In the genomic region with DNA sequence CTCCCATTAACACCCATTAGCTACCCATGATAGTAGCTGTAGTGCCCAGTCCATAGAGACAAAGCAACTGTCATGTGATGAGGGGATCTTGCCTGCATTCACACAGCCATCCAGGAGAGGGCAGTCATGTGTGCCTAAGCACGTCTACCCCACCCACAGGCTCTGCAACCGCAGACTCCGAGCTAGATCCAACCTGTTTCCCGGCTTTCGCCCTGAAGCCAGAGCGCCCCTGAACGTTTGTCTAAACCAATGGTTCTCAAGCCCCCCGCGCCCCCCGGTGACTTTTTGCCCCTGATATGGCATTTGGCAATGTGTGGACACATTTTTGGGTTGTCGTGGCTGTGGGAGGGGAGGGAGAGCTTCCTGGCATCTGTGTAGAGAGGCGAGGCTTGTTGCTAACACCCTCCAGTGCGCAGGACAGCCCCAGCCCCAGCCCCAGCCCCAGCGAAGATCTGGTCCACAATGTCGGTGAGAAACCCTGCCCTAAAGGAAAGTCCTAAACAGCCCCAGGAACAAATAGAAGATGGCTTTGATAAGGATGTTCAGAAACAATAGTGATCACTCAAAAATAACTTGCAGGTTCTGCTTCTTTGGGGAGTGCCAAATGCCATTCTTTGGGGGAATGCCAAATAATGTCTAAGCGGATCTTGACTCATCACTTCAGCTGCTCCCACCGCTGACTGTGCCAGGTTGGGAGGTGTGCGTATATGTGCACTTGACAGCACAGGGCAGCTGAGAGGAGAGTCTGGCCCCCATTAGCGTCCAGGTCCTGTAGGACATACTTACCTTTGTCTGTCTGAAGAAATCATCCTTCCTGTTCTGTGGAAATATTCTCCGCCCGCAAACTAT, we compare ENCODE assay signal across 7 cellular contexts. TPM values are rescaled to one million over a fixed set of nuclear protein-coding genes. Genes with fewer than 3 reads are reported as not detected.
A peak's percentile ranks its signal among the peaks of the same experiment; 100 is the strongest.
DNase-seq lines count a peak whose midpoint lies in the region; ATAC-seq and TF ChIP-seq lines count a peak whose summit lies in the region.

No MANE protein-coding gene starts in this region.

- H3K4me1 ChIP-seq in body of pancreas, result peaks cover 18% of the 10 kb centered on the region
- H3K4me1 ChIP-seq in iPS DF 6.9 (ENCODE audit: control insufficient read depth, insufficient read depth, low read length), result no peaks in the 10 kb centered on the region

- no peak for TF ChIP-seq POLR2A in body of pancreas (IDR thresholded peaks at IDR 0.05)

- WGBS in body of pancreas, 2 donors, result 16 to 19% methylated on average over 20 to 21 of the region's 21 CpGs
- WGBS in iPS DF 6.9 (ENCODE audit: insufficient coverage, insufficient read length), result no CpG with 5 or more reads among the region's 21 CpGs

- peak; percentile 68 to 98 (median 96) for TF ChIP-seq CTCF in body of pancreas (IDR thresholded peaks at IDR 0.05)

- DNase-seq in NCI-H1694 (lab: John Stamatoyannopoulos, UW), result peak; percentile 94
- DNase-seq in T-helper 9 cell, result peak; percentile 48
- peak; percentile 87 to 92 (median 90) for DNase-seq in body of pancreas
- peak; percentile 96 for DNase-seq in iPS DF 6.9 (ENCODE audit: low read depth, low spot score)
- peak; percentile 93 for DNase-seq in sciatic nerve (ENCODE audit: low spot score)

- ATAC-seq in GM18499 (IDR thresholded peaks at IDR 0.05; ENCODE audit: insufficient read depth, unreplicated experiment), result peak; percentile 99
- peak; percentile 100 for ATAC-seq in HG02938 (IDR thresholded peaks at IDR 0.05; ENCODE audit: unreplicated experiment)
- peak; percentile 98 for ATAC-seq in body of pancreas
- peak; percentile 98 for ATAC-seq in sciatic nerve

- H3K36me3 ChIP-seq in body of pancreas (replicated peaks in 1 of 2; ENCODE audit: insufficient read depth in 1 of 2, low read depth in 2 of 2), result peaks cover 0 to 1% of the 10 kb centered on the region in 2 donors
- H3K36me3 ChIP-seq in iPS DF 6.9 (ENCODE audit: control insufficient read depth, insufficient read depth, low read length), result no peaks in the 10 kb centered on the region

- H3K27ac ChIP-seq in body of pancreas (peak overlapping the region; percentile 27 to 84 (median 72)), iPS DF 6.9 (ENCODE audit: low read length) (no peak overlapping the region)

- intact Hi-C loops in body of pancreas (cut with DNase I), result loop anchor here (5.0 kb wide), 1 partner anchor 188 kb away; no protein-coding TSS in a partner anchor
- intact Hi-C loops in sciatic nerve (cut with DNase I), result loop anchor here (2.0 kb wide), 1 partner anchor 188 kb away; no protein-coding TSS in a partner anchor

- no peaks in the 10 kb centered on the region for H3K9me3 ChIP-seq in body of pancreas
- H3K9me3 ChIP-seq in iPS DF 6.9 (ENCODE audit: control insufficient read depth, insufficient read depth, low read length), result no peaks in the 10 kb centered on the region

- no peaks in the 10 kb centered on the region for H3K27me3 ChIP-seq in body of pancreas
- no peaks in the 10 kb centered on the region for H3K27me3 ChIP-seq in iPS DF 6.9 (ENCODE audit: control insufficient read depth, insufficient read depth, low read length)

- H3K4me3 ChIP-seq in body of pancreas (peak overlapping the region in 1 of 2 donors; percentile 4), iPS DF 6.9 (ENCODE audit: low read length) (peak overlapping the region; percentile 12; the same call in 1 of the 2 replicates)

RNA-seq across cellular contexts. Expression of gene SLC44A3, which starts 34.5 kb away (rescaled TPM):
- 10 to 100 TPM; 17.8 to 32.9 TPM for total RNA-seq in body of pancreas
- 13.8 TPM for total RNA-seq in sciatic nerve
